13 cellular contexts compared by ENCODE assay signal in genomic region chr1:218671573-218671972, GRCh38.
DNase-seq lines count a peak whose midpoint lies in the region; ATAC-seq lines count a peak whose summit lies in the region.
"Had no signal": no experiment of that assay in that cellular context is flagged by ENCODE, and none has a peak within 500 bp of the region (broad histone marks: within the 10 kb centered on the region; RNA-seq: fewer than 3 reads in every experiment).

No MANE protein-coding gene starts in this region.

- DNase-seq in LHCN-M2 (ENCODE audit: low read depth), result peak; percentile 34
- DNase-seq in NCI-H748 (lab: John Stamatoyannopoulos, UW; ENCODE audit: unreplicated experiment), result peak; percentile 74
- peak; percentile 93 for DNase-seq in fibroblast of gingiva (ENCODE audit: low read depth)
- DNase-seq in pons (ENCODE audit: low spot score), result peak; percentile 21
- no peak for DNase-seq in NCI-H526 (lab: John Stamatoyannopoulos, UW)
- DNase-seq in DMS114 treated with DMSO at 0.1 percent for 48 hours (lab: John Stamatoyannopoulos, UW; ENCODE audit: unreplicated experiment), result no peak
- DNase-seq: activated CD4-positive, alpha-beta T cell treated with anti-CD3 and anti-CD28 coated beads, Interleukin-2, amount 50 U/mL, for 1 hour; activated effector memory CD4-positive, alpha-beta T cell treated with anti-CD3 and anti-CD28 coated beads, Interleukin-2, amount 50 U/mL, for 16 hours; NCI-H187; transverse colon had no signal

- ATAC-seq in HG02938 (IDR thresholded peaks at IDR 0.05; ENCODE audit: unreplicated experiment), result no peak
- no peak for ATAC-seq in HG03432 (IDR thresholded peaks at IDR 0.05; ENCODE audit: unreplicated experiment)
- ATAC-seq: HepG2 had no signal

Comparison
In these comparisons a context has a peak if more than half of its experiments do, and no peak if none do; other contexts are left out.
1. DNase-seq: peak in LHCN-M2 (single experiment), NCI-H748 (single experiment), fibroblast of gingiva (single experiment) and pons (single experiment); none in NCI-H526 (0 of 2) and DMS114 treated with DMSO at 0.1 percent for 48 hours (single experiment).